Comparison of ENCODE assay signal across 15 cellular contexts in genomic region chr4:120918788-120919187, GRCh38. TPM values are rescaled to one million over a fixed set of nuclear protein-coding genes. Genes with fewer than 3 reads are reported as not detected.
DNase-seq lines count a peak whose midpoint lies in the region; ATAC-seq and TF ChIP-seq lines count a peak whose summit lies in the region.
"Had no signal": no experiment of that assay in that cellular context is flagged by ENCODE, and none has a peak within 500 bp of the region (broad histone marks: within the 10 kb centered on the region; RNA-seq: fewer than 3 reads in every experiment).

No MANE protein-coding gene starts in this region.

- ATAC-seq in GM21515 (IDR thresholded peaks at IDR 0.05; ENCODE audit: unreplicated experiment), result no peak
- no peak for ATAC-seq in stimulated activated memory B cell treated with anti-CD40 and anti-IgM and Interleukin-4, amounts not matched to agents 10 μg/mL and 1 μg/mL and 100 μg/mL, for 72 hours
- ATAC-seq: activated CD4-positive, CD25-positive, alpha-beta regulatory T cell treated with anti-CD3 and anti-CD28 coated beads, Interleukin-2, amount 50 U/mL, for 24 hours; K562; left lobe of liver had no signal

- H3K27me3 Mint-ChIP-seq in stimulated activated memory B cell treated with anti-CD40 and anti-IgM and Interleukin-4, amounts not matched to agents 10 μg/mL and 1 μg/mL and 100 μg/mL, for 72 hours, result peaks cover 17% of the 10 kb centered on the region
- peaks cover 26% of the 10 kb centered on the region for H3K27me3 Mint-ChIP-seq in activated T-cell treated with anti-CD3 and anti-CD28 coated beads, Interleukin-2, amount 50 U/mL, for 24 hours

- peaks cover 4% of the 10 kb centered on the region for H3K4me1 Mint-ChIP-seq in stimulated activated memory B cell treated with anti-CD40 and anti-IgM and Interleukin-4, amounts not matched to agents 10 μg/mL and 1 μg/mL and 100 μg/mL, for 72 hours
- peaks cover 21% of the 10 kb centered on the region for H3K4me1 Mint-ChIP-seq in activated T-cell treated with anti-CD3 and anti-CD28 coated beads, Interleukin-2, amount 50 U/mL, for 24 hours (ENCODE audit: low read depth)

- H3K4me3 ChIP-seq in MM.1S (ENCODE audit: low read length) (no peak overlapping the region), fibroblast of lung (replicated peaks in 1 of 4; ENCODE audit: control extremely low read depth in 1 of 4, insufficient read depth in 1 of 4, low read depth in 3 of 4, low read length in 4 of 4) (no peak overlapping the region)
- H3K4me3 ChIP-seq: K562 had no signal

- H3K36me3 ChIP-seq in MM.1S (replicated peaks; ENCODE audit: insufficient read depth, low read length), result no peaks in the 10 kb centered on the region
- no peaks in the 10 kb centered on the region for H3K36me3 ChIP-seq in fibroblast of lung (ENCODE audit: control insufficient read depth, insufficient read depth, low read length)
- H3K36me3 ChIP-seq: neutrophil had no signal

- DNase-seq in AG09319 (ENCODE audit: extremely low read depth, low read depth), result peak; percentile 8
- DNase-seq in MM.1S, result no peak
- DNase-seq in fibroblast of lung (ENCODE audit: low read depth in 2 of 2), result peak; percentile 27 to 42
- peak; percentile 12 for DNase-seq in mucosa of gallbladder (ENCODE audit: low spot score)
- DNase-seq in putamen (ENCODE audit: low spot score), result no peak
- no peak for DNase-seq in activated T-cell treated with anti-CD3 and anti-CD28 coated beads, Interleukin-2, amount 50 U/mL, for 24 hours
- DNase-seq: effector CD8-positive, alpha-beta T cell; NCI-H1930 had no signal

- no peak overlapping the region for H2AFZ ChIP-seq in MM.1S (ENCODE audit: low read length)
- no peak overlapping the region for H2AFZ ChIP-seq in fibroblast of lung (ENCODE audit: low read length)

- H3K9me2 ChIP-seq in MM.1S (replicated peaks; ENCODE audit: insufficient read depth, low read length), result no peaks in the 10 kb centered on the region

- no peaks in the 10 kb centered on the region for H4K20me1 ChIP-seq in MM.1S (ENCODE audit: insufficient read depth, low read length)
- no peaks in the 10 kb centered on the region for H4K20me1 ChIP-seq in fibroblast of lung (ENCODE audit: control insufficient read depth, extremely low read depth, insufficient read depth, low read length)

- H3F3A ChIP-seq in MM.1S (ENCODE audit: insufficient read depth, low read length), result peaks cover 26% of the 10 kb centered on the region

- H3K36me3 Mint-ChIP-seq in stimulated activated memory B cell treated with anti-CD40 and anti-IgM and Interleukin-4, amounts not matched to agents 10 μg/mL and 1 μg/mL and 100 μg/mL, for 72 hours, result no peaks in the 10 kb centered on the region
- H3K36me3 Mint-ChIP-seq in activated T-cell treated with anti-CD3 and anti-CD28 coated beads, Interleukin-2, amount 50 U/mL, for 24 hours (ENCODE audit: low read depth), result no peaks in the 10 kb centered on the region
- H3K36me3 Mint-ChIP-seq: brain had no signal

- H3K27ac ChIP-seq in MM.1S (ENCODE audit: low read length) (peak overlapping the region; percentile 25; the same call in 1 of the 2 replicates), fibroblast of lung (ENCODE audit: insufficient read depth, low read length) (no peak overlapping the region)
- H3K27ac ChIP-seq: neutrophil had no signal

- H3K9me3 ChIP-seq in MM.1S (replicated peaks; ENCODE audit: insufficient read depth, low read length) (no peaks in the 10 kb centered on the region), fibroblast of lung (ENCODE audit: control insufficient read depth, insufficient read depth, low read depth, low read length) (no peaks in the 10 kb centered on the region)
- H3K9me3 ChIP-seq: neutrophil had no signal

- H3K4me3 Mint-ChIP-seq in stimulated activated memory B cell treated with anti-CD40 and anti-IgM and Interleukin-4, amounts not matched to agents 10 μg/mL and 1 μg/mL and 100 μg/mL, for 72 hours, result no peak overlapping the region
- no peak overlapping the region for H3K4me3 Mint-ChIP-seq in activated T-cell treated with anti-CD3 and anti-CD28 coated beads, Interleukin-2, amount 50 U/mL, for 24 hours

- H3K9ac ChIP-seq in MM.1S (ENCODE audit: low read length), result peak overlapping the region; percentile 9; the same call in 1 of the 2 replicates
- no peak overlapping the region for H3K9ac ChIP-seq in fibroblast of lung (ENCODE audit: insufficient read depth, low read length)

- TF ChIP-seq CTCF in AG09319 (IDR thresholded peaks at IDR 0.05; ENCODE audit: low read depth, low read length) (no peak), MM.1S (IDR thresholded peaks at IDR 0.05; ENCODE audit: low read length) (no peak), fibroblast of lung (conservative IDR thresholded peaks at IDR 0.05 in 1 of 2, IDR thresholded peaks at IDR 0.05 in 1 of 2; ENCODE audit: low read depth in 1 of 2, low read length in 2 of 2) (no peak)

- peaks cover 4% of the 10 kb centered on the region for H3K9me3 Mint-ChIP-seq in stimulated activated memory B cell treated with anti-CD40 and anti-IgM and Interleukin-4, amounts not matched to agents 10 μg/mL and 1 μg/mL and 100 μg/mL, for 72 hours
- no peaks in the 10 kb centered on the region for H3K9me3 Mint-ChIP-seq in activated T-cell treated with anti-CD3 and anti-CD28 coated beads, Interleukin-2, amount 50 U/mL, for 24 hours
- H3K9me3 Mint-ChIP-seq: brain had no signal

- peak overlapping the region; percentile 90; the same call in 1 of the 2 replicates for H3K4me2 ChIP-seq in MM.1S (ENCODE audit: low read depth, low read length)
- H3K4me2 ChIP-seq in fibroblast of lung (ENCODE audit: extremely low read depth, insufficient read depth, low read length), result no peak overlapping the region

- no peak overlapping the region for H3K27ac Mint-ChIP-seq in stimulated activated memory B cell treated with anti-CD40 and anti-IgM and Interleukin-4, amounts not matched to agents 10 μg/mL and 1 μg/mL and 100 μg/mL, for 72 hours
- no peak overlapping the region for H3K27ac Mint-ChIP-seq in activated T-cell treated with anti-CD3 and anti-CD28 coated beads, Interleukin-2, amount 50 U/mL, for 24 hours

- H3K4me1 ChIP-seq in MM.1S (ENCODE audit: low read length), result peaks cover 27% of the 10 kb centered on the region
- H3K4me1 ChIP-seq in fibroblast of lung (ENCODE audit: control insufficient read depth, extremely low read depth, insufficient read depth, low read length), result peaks cover 5% of the 10 kb centered on the region

- H3K27me3 ChIP-seq in MM.1S (replicated peaks; ENCODE audit: insufficient read depth, low read length) (no peaks in the 10 kb centered on the region), fibroblast of lung (ENCODE audit: control insufficient read depth, insufficient read depth, low read length) (no peaks in the 10 kb centered on the region)

- peaks cover 61% of the 10 kb centered on the region for H3K79me2 ChIP-seq in MM.1S (ENCODE audit: low read length)
- peaks cover 8% of the 10 kb centered on the region for H3K79me2 ChIP-seq in fibroblast of lung (ENCODE audit: control insufficient read depth, insufficient read depth, low read length)

RNA-seq across cellular contexts. Expression of gene PRDM5, which starts 3.7 kb away (rescaled TPM):
- total RNA-seq in fibroblast of lung, result 19.0 TPM in 2 replicates
- 8.2 and 8.6 TPM in 2 replicates for polyA plus RNA-seq in fibroblast of lung
- polyA plus RNA-seq in fibroblast of lung (2012), result 5.3 and 5.4 TPM in 2 replicates
- 3.7 and 7.7 TPM in 2 replicates for polyA minus RNA-seq in fibroblast of lung (ENCODE audit: low replicate concordance)
- 7.2 TPM for total RNA-seq in mucosa of gallbladder
- total RNA-seq: K562 had no signal
- polyA plus RNA-seq: K562 had no signal

Comparison
In these comparisons a context has a peak if more than half of its experiments do, and no peak if none do; other contexts are left out.
1. DNase-seq: peak in AG09319 (single experiment), fibroblast of lung (2 of 2) and mucosa of gallbladder (single experiment); none in MM.1S (single experiment), putamen (single experiment) and activated T-cell treated with anti-CD3 and anti-CD28 coated beads, Interleukin-2, amount 50 U/mL, for 24 hours (single experiment).